ENCODE assay signal across 20 cellular contexts in genomic region chr2:237517163-237517562, GRCh38. TPM values are rescaled to one million over a fixed set of nuclear protein-coding genes. Genes with fewer than 3 reads are reported as not detected.
DNase-seq lines count a peak whose midpoint lies in the region; TF ChIP-seq lines count a peak whose summit lies in the region.
"Had no signal": no experiment of that assay in that cellular context is flagged by ENCODE, and none has a peak within 500 bp of the region (broad histone marks: within the 10 kb centered on the region; RNA-seq: fewer than 3 reads in every experiment).

No MANE protein-coding gene starts in this region.

- no peak overlapping the region for H3K9ac ChIP-seq in H9 (ENCODE audit: extremely low read depth, insufficient read length, low read length)
- H3K9ac ChIP-seq: GM23248 had no signal

- TF ChIP-seq CTCF in H9 (conservative IDR thresholded peaks at IDR 0.05) (no peak), HEK293 (tag by site-specific recombination; IDR thresholded peaks at IDR 0.05) (no peak), chondrocyte (IDR thresholded peaks at IDR 0.05) (no peak), osteoblast (IDR thresholded peaks at IDR 0.05; ENCODE audit: extremely low read depth, low read depth, low read length) (no peak), GM10248 (IDR thresholded peaks at IDR 0.05; ENCODE audit: control extremely low read depth, extremely low read depth, low read depth, missing control alignments) (no peak)

- H3K23ac ChIP-seq in H9 (ENCODE audit: insufficient read length, low read depth, low read length), result no peak overlapping the region

- H3K27ac Mint-ChIP-seq in H9, result no peak overlapping the region
- H3K27ac Mint-ChIP-seq in chondrocyte (ENCODE audit: unreplicated experiment), result no peak overlapping the region
- H3K27ac Mint-ChIP-seq: CD4-positive, alpha-beta memory T cell had no signal

- no CpG with 5 or more reads among the region's 4 CpGs for WGBS in H9 (ENCODE audit: extremely low coverage, insufficient read length, low lambda C conversion rate)

- H3K4me1 Mint-ChIP-seq in H9, result peaks cover 3% of the 10 kb centered on the region in 2 experiments; a peak in 2 of 4 replicates
- H3K4me1 Mint-ChIP-seq in chondrocyte (ENCODE audit: low read depth), result no peaks in the 10 kb centered on the region
- H3K4me1 Mint-ChIP-seq: CD4-positive, alpha-beta memory T cell had no signal

- H3K9me3 Mint-ChIP-seq in H9 (peaks cover 0 to 3% of the 10 kb centered on the region in 2 experiments; a peak in 2 of 5 replicates), chondrocyte (ENCODE audit: low read depth) (no peaks in the 10 kb centered on the region)
- H3K9me3 Mint-ChIP-seq: CD4-positive, alpha-beta memory T cell had no signal

- H3K4me3 ChIP-seq in HEK293 (ENCODE audit: low read depth, low read length) (no peak overlapping the region), osteoblast (ENCODE audit: insufficient read depth, low read length) (no peak overlapping the region)
- H3K4me3 ChIP-seq: GM23248 had no signal

- H3K36me3 ChIP-seq in HEK293 (ENCODE audit: control insufficient read depth in 2 of 2, insufficient read depth in 1 of 2, low read length in 2 of 2) (no peaks in the 10 kb centered on the region), osteoblast (ENCODE audit: insufficient read depth, low read length) (peaks cover 44% of the 10 kb centered on the region)

- no peak overlapping the region for H2AFZ ChIP-seq in H9 (ENCODE audit: low read length)
- no peak overlapping the region for H2AFZ ChIP-seq in osteoblast (ENCODE audit: low read length)
- H2AFZ ChIP-seq: GM23248 had no signal

- H3K14ac ChIP-seq in H9 (ENCODE audit: insufficient read depth, low read length), result no peak overlapping the region

- H3K79me1 ChIP-seq in H9 (ENCODE audit: insufficient read depth, low read depth, low read length, poor library complexity, severe bottlenecking), result no peaks in the 10 kb centered on the region

- H4K20me1 ChIP-seq in H9 (ENCODE audit: control insufficient read depth, insufficient read depth, insufficient read length) (no peaks in the 10 kb centered on the region), osteoblast (ENCODE audit: insufficient read depth, low read length) (peaks cover 6% of the 10 kb centered on the region)

- H3K4me3 Mint-ChIP-seq in H9 (no peak overlapping the region), chondrocyte (ENCODE audit: unreplicated experiment) (no peak overlapping the region)

- peak overlapping the region; percentile 40 for H4K8ac ChIP-seq in H9 (replicated peaks; ENCODE audit: insufficient read length, low read depth, low read length)

- H3K79me2 ChIP-seq in H9 (ENCODE audit: insufficient read depth, low read length) (no peaks in the 10 kb centered on the region), osteoblast (ENCODE audit: insufficient read depth, low read length) (peaks cover 65% of the 10 kb centered on the region)

- CTCF ChIA-PET in HEK293 (lab: Yijun Ruan, JAX) (interaction anchor here (0.9 to 11.8 kb wide), 2 partner anchors 56 to 395 kb away, joined by 4 to 256 read pairs; no protein-coding TSS in a partner anchor), GM10248 (lab: Yijun Ruan, JAX) (interaction anchor here (14.3 kb wide), 1 partner anchor 57 kb away, joined by 317 read pairs; no protein-coding TSS in a partner anchor)

- H3K9me3 ChIP-seq in H9 (ENCODE audit: control insufficient read depth, low read depth, low read length), result no peaks in the 10 kb centered on the region
- H3K9me3 ChIP-seq in HEK293 (ENCODE audit: control insufficient read depth, insufficient read depth, low read depth, low read length), result no peaks in the 10 kb centered on the region
- H3K9me3 ChIP-seq in osteoblast (ENCODE audit: low read depth, low read length), result no peaks in the 10 kb centered on the region

- no peak overlapping the region for H4K5ac ChIP-seq in H9 (ENCODE audit: insufficient read length, low read depth, low read length)

- H3K27me3 Mint-ChIP-seq in H9 (ENCODE audit: low read depth) (peaks cover 4% of the 10 kb centered on the region; the same call in 1 of the 2 replicates), chondrocyte (ENCODE audit: low read depth) (no peaks in the 10 kb centered on the region)
- H3K27me3 Mint-ChIP-seq: CD4-positive, alpha-beta memory T cell had no signal

- H3K4me1 ChIP-seq in H9 (ENCODE audit: insufficient read depth, low read length) (no peaks in the 10 kb centered on the region), HEK293 (ENCODE audit: control insufficient read depth, insufficient read depth, low read length) (no peaks in the 10 kb centered on the region), osteoblast (ENCODE audit: insufficient read depth, low read length) (no peaks in the 10 kb centered on the region)

- H3K18ac ChIP-seq in H9 (ENCODE audit: insufficient read length, low read depth, low read length), result no peak overlapping the region

- H4K91ac ChIP-seq in H9 (ENCODE audit: insufficient read length, low read depth, low read length), result no peak overlapping the region

- DNase-seq in H9 (no peak), chondrocyte (ENCODE audit: low spot score) (peak; percentile 3), osteoblast (ENCODE audit: insufficient read length, low spot score, missing footprints) (peak; percentile 65), NCI-H146 (lab: John Stamatoyannopoulos, UW) (no peak), GM10248 (ENCODE audit: extremely low spot score) (no peak)
- no peak for DNase-seq in activated CD8-positive, alpha-beta memory T cell treated with anti-CD3 and anti-CD28 coated beads, Interleukin-2, amount 50 U/mL, for 48 hours
- DNase-seq: C1 segment of cervical spinal cord; Calu3; CD4-positive, alpha-beta memory T cell; COR-L47; DMS53; DMS79 treated with DMSO at 0.1 percent for 48 hours; GF-D8; GM23248; HCEC 1CT had no signal

- H3K27ac ChIP-seq in H9 (ENCODE audit: insufficient read length, low read depth, low read length), result no peak overlapping the region
- no peak overlapping the region for H3K27ac ChIP-seq in HEK293 (ENCODE audit: extremely low read depth, low read depth, low read length)
- no peak overlapping the region for H3K27ac ChIP-seq in osteoblast (ENCODE audit: low read depth, low read length)
- H3K27ac ChIP-seq: GM23248 had no signal

- no peak overlapping the region for H3T11ph ChIP-seq in H9 (ENCODE audit: low read length)

- no peak overlapping the region for H2BK5ac ChIP-seq in H9 (ENCODE audit: insufficient read length, low read length)

- no peak overlapping the region for H2BK20ac ChIP-seq in H9 (ENCODE audit: low read depth, low read length, poor library complexity, severe bottlenecking)

- H2BK15ac ChIP-seq in H9 (ENCODE audit: low read depth, low read length), result no peak overlapping the region

- no peak overlapping the region for H3K4ac ChIP-seq in H9 (ENCODE audit: low read depth, low read length)

- no peaks in the 10 kb centered on the region for H3K23me2 ChIP-seq in H9 (ENCODE audit: insufficient read length, low read depth, low read length, poor library complexity, severe bottlenecking)

- H2BK12ac ChIP-seq in H9 (ENCODE audit: insufficient read length, low read depth, low read length), result no peak overlapping the region

- no peaks in the 10 kb centered on the region for H3K27me3 ChIP-seq in H9 (ENCODE audit: insufficient read depth, low read length)
- H3K27me3 ChIP-seq in osteoblast (ENCODE audit: insufficient read depth, low read length), result no peaks in the 10 kb centered on the region

- no peaks in the 10 kb centered on the region for H3K36me3 Mint-ChIP-seq in H9 (ENCODE audit: insufficient read depth in 1 of 3, low read depth in 3 of 3)
- no peaks in the 10 kb centered on the region for H3K36me3 Mint-ChIP-seq in chondrocyte (ENCODE audit: low read depth)
- H3K36me3 Mint-ChIP-seq: CD4-positive, alpha-beta memory T cell had no signal

- no peak overlapping the region for H2BK120ac ChIP-seq in H9 (ENCODE audit: low read depth, low read length, poor library complexity, severe bottlenecking)

- no peak overlapping the region for H2AK5ac ChIP-seq in H9 (ENCODE audit: insufficient read length, low read length)

- H3K56ac ChIP-seq in H9 (ENCODE audit: insufficient read length, low read depth, low read length), result no peak overlapping the region

- H3K4me2 ChIP-seq in H9 (ENCODE audit: insufficient read depth, insufficient read length, low read length) (no peak overlapping the region), osteoblast (ENCODE audit: insufficient read depth, low read length) (no peak overlapping the region)

- POLR2A ChIA-PET in HEK293 (lab: Yijun Ruan, JAX) (no interaction called here), GM10248 (lab: Yijun Ruan, JAX) (no interaction called here)

TF ChIP-seq in HEK293, 187 proteins besides CTCF, POLR2A, EP300 and RAD21 (continues in another document):
- TF ChIP-seq ZNF211 (tag by site-specific recombination; IDR thresholded peaks at IDR 0.05; ENCODE audit: low read depth), result no peak
- no peak for TF ChIP-seq ZNF561 (tag by site-specific recombination; IDR thresholded peaks at IDR 0.05; ENCODE audit: borderline replicate concordance)
- no peak for TF ChIP-seq KLF9 (tag by site-specific recombination; IDR thresholded peaks at IDR 0.05; ENCODE audit: low read depth)
- no peak for TF ChIP-seq SALL2 (tag by site-specific recombination; IDR thresholded peaks at IDR 0.05; ENCODE audit: borderline replicate concordance)
- no peak for TF ChIP-seq ZNF223 (tag by site-specific recombination; IDR thresholded peaks at IDR 0.05)
- no peak for TF ChIP-seq HIC1 (tag by site-specific recombination; IDR thresholded peaks at IDR 0.05)
- no peak for TF ChIP-seq ZNF341 (tag by site-specific recombination; IDR thresholded peaks at IDR 0.05; ENCODE audit: low read depth)

RNA-seq across cellular contexts. Expression of gene MLPH, which starts 30.1 kb away (rescaled TPM):
- total RNA-seq in H9 (2021) (3.4 TPM in 2 replicates), chondrocyte (3.7 to 6.1 TPM (median 5.6 TPM) in 3 replicates), osteoblast (25.7 and 32.1 TPM in 2 replicates)
- total RNA-seq: A673; CD4-positive, alpha-beta memory T cell had no signal

RNA-seq across cellular contexts. Expression of gene PRLH, which starts 49.2 kb away (rescaled TPM):
- total RNA-seq in H9 (2021) (not detected in 2 replicates), chondrocyte (not detected in 3 replicates), osteoblast (not detected in 2 replicates)
- total RNA-seq: A172; A673; Calu3; CD4-positive, alpha-beta memory T cell; Daoy; G401; GM23248 had no signal

Comparison
In these comparisons a context has a peak if more than half of its experiments do, and no peak if none do; other contexts are left out.
1. DNase-seq: peak in chondrocyte (single experiment) and osteoblast (single experiment); none in H9 (single experiment), NCI-H146 (single experiment), activated CD8-positive, alpha-beta memory T cell treated with anti-CD3 and anti-CD28 coated beads, Interleukin-2, amount 50 U/mL, for 48 hours (single experiment) and GM10248 (single experiment).